Comparison of ENCODE assay signal across 8 cellular contexts in the genomic region with DNA sequence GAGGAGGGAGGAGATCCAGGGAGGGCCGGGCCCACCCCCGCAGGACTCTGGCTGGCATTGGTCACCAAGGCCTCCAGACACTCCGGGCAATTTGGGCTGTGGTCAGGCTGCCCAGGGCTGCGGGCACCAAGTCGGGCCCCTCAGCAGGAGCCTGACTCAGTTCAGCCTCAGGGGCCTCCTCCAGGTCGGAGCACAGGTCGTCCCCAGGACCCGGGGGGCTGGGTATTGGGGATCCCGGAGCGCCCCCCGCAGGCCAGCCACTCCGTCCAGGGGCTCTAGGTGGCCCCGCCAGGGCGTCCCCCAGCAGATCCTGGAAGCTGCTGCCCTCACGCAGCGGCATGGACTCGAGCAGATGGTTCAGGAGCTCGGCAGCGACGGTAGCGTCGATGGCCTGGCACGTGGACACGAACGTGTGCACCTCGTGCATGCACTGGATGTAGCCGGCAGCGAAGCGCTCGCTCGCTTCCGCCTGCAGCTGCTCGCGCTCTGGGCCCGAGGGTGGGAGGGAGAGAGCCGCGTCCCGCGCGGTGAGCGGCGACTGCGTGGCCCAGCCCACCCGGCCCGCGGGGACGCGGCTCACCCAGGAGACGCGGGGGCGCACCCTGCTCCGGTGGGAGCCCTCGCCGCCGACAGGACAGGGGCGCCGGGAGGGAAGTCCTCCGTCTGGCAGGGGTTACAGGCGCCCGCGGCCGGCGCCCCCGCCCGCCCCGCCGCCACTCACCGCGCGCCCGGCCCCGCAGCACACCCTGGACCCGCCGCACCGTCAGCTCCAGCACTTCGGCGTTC. TPM values are rescaled to one million over a fixed set of nuclear protein-coding genes. Genes with fewer than 3 reads are reported as not detected.
DNase-seq lines count a peak whose midpoint lies in the region; ATAC-seq, FAIRE-seq and TF ChIP-seq lines count a peak whose summit lies in the region.

No MANE protein-coding gene starts in this region.

- no peaks in the 10 kb centered on the region for H3K36me3 ChIP-seq in IMR-90 (ENCODE audit: control insufficient read depth, insufficient read depth, low read length)

- H3K4me1 ChIP-seq in IMR-90 (ENCODE audit: control insufficient read depth, insufficient read depth, low read length) (peaks cover 4% of the 10 kb centered on the region; the same call in 1 of the 2 replicates), right cardiac atrium (ENCODE audit: control insufficient read depth, insufficient read depth, low read length) (peaks cover 6% of the 10 kb centered on the region)

- no peak overlapping the region for H4K91ac ChIP-seq in IMR-90 (ENCODE audit: insufficient read depth, low read depth, low read length)

- 29% methylated on average over 9 of the region's 77 CpGs; no CpG with 5 or more reads in 1 of the 2 experiments for WGBS in IMR-90 (ENCODE audit: extremely low coverage in 2 of 2, insufficient read length in 1 of 2), 2 experiments
- WGBS in right cardiac atrium = 21% methylated on average over 77 of the region's 77 CpGs

- H3K9me1 ChIP-seq in IMR-90 (ENCODE audit: insufficient read depth, low read length) = no peaks in the 10 kb centered on the region

- H3K9ac ChIP-seq in IMR-90 (ENCODE audit: low read depth, low read length) = no peak overlapping the region

- H4K8ac ChIP-seq in IMR-90 (ENCODE audit: low read depth in 2 of 2, low read length in 2 of 2) = no peak overlapping the region

- CTCF ChIA-PET in IMR-90 (lab: Yijun Ruan, JAX) = interaction anchor here (0.5 kb wide), 1 partner anchor 380 kb away, joined by 3 read pairs; no protein-coding TSS in a partner anchor

- peak overlapping the region; percentile 60 for H2AK9ac ChIP-seq in IMR-90 (replicated peaks; ENCODE audit: low read depth, low read length, poor library complexity)

- H2BK15ac ChIP-seq in IMR-90 (ENCODE audit: low read depth, low read length) = no peak overlapping the region

- H3K23ac ChIP-seq in IMR-90 (ENCODE audit: low read depth, low read length) = peak overlapping the region; percentile 37; the same call in 1 of the 2 replicates

- POLR2A ChIA-PET in IMR-90 (lab: Charles Lee; ENCODE audit: unreplicated experiment) = no interaction called here

- H3K9me3 ChIP-seq in IMR-90 (ENCODE audit: control insufficient read depth, insufficient read depth, low read length) (0 out of 2 replicates have a peak, but pooled peaks cover 2% of the 10 kb centered on the region), right cardiac atrium (ENCODE audit: control insufficient read depth, low read length) (no peaks in the 10 kb centered on the region)

- dilution Hi-C loops in IMR-90 (cut with HindIII; ENCODE audit: low sequenced_read_pairs, unreplicated experiment) = no loop called here

- peak overlapping the region; percentile 42; the same call in 1 of the 2 replicates for H3K4me2 ChIP-seq in IMR-90 (ENCODE audit: low read depth, low read length)

- intact Hi-C loops in IMR-90 (cut with micrococcal nuclease) (no loop called here), right cardiac atrium (cut with DNase I) (no loop called here)

- TF ChIP-seq CTCF in IMR-90 (conservative IDR thresholded peaks at IDR 0.05; ENCODE audit: low read depth, low read length) = no peak
- TF ChIP-seq CTCF in GM13977 (IDR thresholded peaks at IDR 0.05; ENCODE audit: extremely low read depth, insufficient read depth, missing control alignments) = no peak

- no peak overlapping the region for H4K5ac ChIP-seq in IMR-90 (ENCODE audit: low read depth, low read length)

- H3K27ac ChIP-seq in IMR-90 (ENCODE audit: insufficient read depth, low read length) (no peak overlapping the region), right cardiac atrium (ENCODE audit: low read length) (no peak overlapping the region)

- TF ChIP-seq POLR2A in IMR-90 (IDR thresholded peaks at IDR 0.05; ENCODE audit: low read depth, low read length) = no peak

- no peak for FAIRE-seq in urothelium cell line (lab: Jason Lieb, UNC)

- no peak overlapping the region for H3K18ac ChIP-seq in IMR-90 (ENCODE audit: low read depth, low read length)

- no peak overlapping the region for H3K14ac ChIP-seq in IMR-90 (replicated peaks; ENCODE audit: low read depth, low read length)

- in situ Hi-C loops in IMR-90 (cut with MboI; ENCODE audit: low sequenced_read_pairs) (no loop called here), GM13977 (cut with MboI; ENCODE audit: low pct_unique_long_range_greater_than_20kb, low sequenced_read_pairs, unreplicated experiment) (no loop called here)

- H2BK20ac ChIP-seq in IMR-90 (ENCODE audit: low read depth, low read length) = no peak overlapping the region

- no peak overlapping the region for H3K56ac ChIP-seq in IMR-90 (ENCODE audit: extremely low read depth, insufficient read depth, low read length)

- H3K79me1 ChIP-seq in IMR-90 (ENCODE audit: low read depth in 1 of 2, low read length in 2 of 2) = peaks cover 0 to 2% of the 10 kb centered on the region in 2 experiments; a peak in 1 of 4 replicates

- no peak overlapping the region for H2BK120ac ChIP-seq in IMR-90 (ENCODE audit: low read depth, low read length)

- H2AFZ ChIP-seq in IMR-90 (replicated peaks; ENCODE audit: low read length, poor library complexity) = peak overlapping the region; percentile 75

- H2BK5ac ChIP-seq in IMR-90 (ENCODE audit: low read depth, low read length, poor library complexity, severe bottlenecking) = no peak overlapping the region

- H3K27me3 ChIP-seq in IMR-90 (ENCODE audit: control insufficient read depth, insufficient read depth, low read length) (peaks cover 17% of the 10 kb centered on the region), right cardiac atrium (ENCODE audit: control insufficient read depth, insufficient read depth) (no peaks in the 10 kb centered on the region)

- DNase-seq in NCI-H510A (lab: John Stamatoyannopoulos, UW) = peak; percentile 21
- DNase-seq in NCI-H510A treated with DMSO at 0.1 percent for 48 hours (lab: John Stamatoyannopoulos, UW) = no peak
- no peak for DNase-seq in IMR-90
- DNase-seq in activated T-cell treated with anti-CD3 and anti-CD28 coated beads, Interleukin-2, amount 50 U/mL, for 1 hour = peak; percentile 55
- peak in 2 of 3 donors; percentile 41 to 73 for DNase-seq in right cardiac atrium
- peak; percentile 16 to 26 for DNase-seq in stimulated activated CD4-positive, alpha-beta T cell treated with anti-CD3 and anti-CD28 coated beads, Interleukin-4, amount 100 ng/mL, for 4 hours
- DNase-seq in urothelium cell line (ENCODE audit: low spot score) = no peak
- DNase-seq in GM13977 (ENCODE audit: low spot score) = no peak

- no peak overlapping the region for H3K4ac ChIP-seq in IMR-90 (ENCODE audit: low read depth, low read length)

- H4K20me1 ChIP-seq in IMR-90 (ENCODE audit: insufficient read depth, low read length) = no peaks in the 10 kb centered on the region

- TF ChIP-seq RAD21 in IMR-90 (IDR thresholded peaks at IDR 0.05; ENCODE audit: low read length) = no peak

- peak overlapping the region; percentile 60 for H3K4me3 ChIP-seq in IMR-90 (ENCODE audit: insufficient read depth, low read depth, low read length)
- peak overlapping the region; percentile 42 for H3K4me3 ChIP-seq in right cardiac atrium (ENCODE audit: low read length)

- no peak for ATAC-seq in IMR-90 (ENCODE audit: low read depth)
- ATAC-seq in right cardiac atrium = no peak

- no peak overlapping the region for H2AK5ac ChIP-seq in IMR-90 (ENCODE audit: low read depth, low read length)

- no TSS peak for BruUV-seq in IMR-90 (replicated peaks; lab: Mats Ljungman, UMichigan)

TF ChIP-seq in IMR-90, 13 proteins besides CTCF, POLR2A, EP300 and RAD21:
- no peak for TF ChIP-seq RFX5 (IDR thresholded peaks at IDR 0.05; ENCODE audit: low read depth, low read length)
- TF ChIP-seq MAZ (IDR thresholded peaks at IDR 0.05; ENCODE audit: borderline replicate concordance, low read depth, low read length) = no peak
- TF ChIP-seq USF2 (IDR thresholded peaks at IDR 0.05; ENCODE audit: low read depth, low read length) = no peak
- no peak for TF ChIP-seq NFE2L2 (IDR thresholded peaks at IDR 0.05; ENCODE audit: low read depth, low read length)
- no peak for TF ChIP-seq SMC3 (IDR thresholded peaks at IDR 0.05; ENCODE audit: low read depth, low read length)
- no peak for TF ChIP-seq MAFK (IDR thresholded peaks at IDR 0.05; ENCODE audit: low read depth, low read length)
- no peak for TF ChIP-seq BHLHE40 (IDR thresholded peaks at IDR 0.05; ENCODE audit: low read depth, low read length)

RNA-seq across cellular contexts. Expression of gene HES6, which starts 0.9 kb away (rescaled TPM):
- total RNA-seq in IMR-90 (2012; rRNA removed) (1.3 and 1.4 TPM in 2 replicates), right cardiac atrium (1 to 10 TPM; 3.4 to 6.1 (median 4.6) TPM)
- polyA plus RNA-seq in IMR-90 (2012; rRNA removed) (3.3 TPM in 2 replicates), right cardiac atrium (6.0 TPM)
- 3.6 and 6.2 TPM in 2 replicates for polyA plus RNA-seq in IMR-90 (2012; cell fraction: cytosol; rRNA removed)
- polyA plus RNA-seq in IMR-90 (2012; cell fraction: nucleus; rRNA removed; ENCODE audit: low replicate concordance) = 9.5 and 25.2 TPM in 2 replicates

RNA-seq across cellular contexts. Expression of gene ILKAP, which starts 35.5 kb away (rescaled TPM):
- total RNA-seq in IMR-90 (2012; rRNA removed) = 13.3 and 15.3 TPM in 2 replicates
- 44.2 and 44.4 TPM in 2 replicates for polyA plus RNA-seq in IMR-90 (2012; rRNA removed)
- 23.3 and 46.0 TPM in 2 replicates for polyA plus RNA-seq in IMR-90 (2012; cell fraction: cytosol; rRNA removed)
- 79.8 and 140 TPM in 2 replicates for polyA plus RNA-seq in IMR-90 (2012; cell fraction: nucleus; rRNA removed; ENCODE audit: low replicate concordance)
- total RNA-seq in right cardiac atrium = 10 to 100 TPM; 24.4 to 34.1 (median 30.7) TPM
- 34.3 TPM for polyA plus RNA-seq in right cardiac atrium

RNA-seq across cellular contexts. Expression of gene PER2, which starts 49.5 kb away (rescaled TPM):
- total RNA-seq in IMR-90 (2012; rRNA removed) (2.8 and 3.2 TPM in 2 replicates), right cardiac atrium (1 to 10 TPM; 5.0 to 7.2 (median 6.4) TPM)
- polyA plus RNA-seq in IMR-90 (2012; rRNA removed) (1.7 and 2.1 TPM in 2 replicates), right cardiac atrium (3.8 TPM)
- polyA plus RNA-seq in IMR-90 (2012; cell fraction: cytosol; rRNA removed) = 0.60 and 0.80 TPM in 2 replicates
- 4.5 and 5.2 TPM in 2 replicates for polyA plus RNA-seq in IMR-90 (2012; cell fraction: nucleus; rRNA removed; ENCODE audit: low replicate concordance)

Comparison
In these comparisons a context has a peak if more than half of its experiments do, and no peak if none do; other contexts are left out.
1. DNase-seq: peak in NCI-H510A (single experiment), activated T-cell treated with anti-CD3 and anti-CD28 coated beads, Interleukin-2, amount 50 U/mL, for 1 hour (single experiment), right cardiac atrium (2 of 3) and stimulated activated CD4-positive, alpha-beta T cell treated with anti-CD3 and anti-CD28 coated beads, Interleukin-4, amount 100 ng/mL, for 4 hours (2 of 2); none in NCI-H510A treated with DMSO at 0.1 percent for 48 hours (single experiment), IMR-90 (single experiment), urothelium cell line (single experiment) and GM13977 (single experiment).